8 cellular contexts compared by ENCODE assay signal in genomic region chr11:112588252-112588668, GRCh38.
DNase-seq lines count a peak whose midpoint lies in the region; ATAC-seq and TF ChIP-seq lines count a peak whose summit lies in the region.

No MANE protein-coding gene starts in this region.

- H3K9me3 Mint-ChIP-seq in T-cell: no peaks in the 10 kb centered on the region

- peaks cover 0 to 4% (median 2%) of the 10 kb centered on the region in 3 donors for H3K4me1 Mint-ChIP-seq in T-cell

- intact Hi-C loops in spleen (cut with DNase I; ENCODE audit: low total_unique reads): no loop called here

- no peak overlapping the region for H3K4me3 ChIP-seq in brain microvascular endothelial cell (ENCODE audit: low read depth, low read length)
- H3K4me3 ChIP-seq in spleen: no peak overlapping the region

- no peak overlapping the region for H3K4me3 Mint-ChIP-seq in T-cell

- H3K27me3 Mint-ChIP-seq in T-cell: no peaks in the 10 kb centered on the region

- H3K4me1 ChIP-seq in spleen: peaks cover 0 to 5% (median 2%) of the 10 kb centered on the region in 6 donors

- 17 to 25% (median 20%) methylated on average over 5 of the region's 5 CpGs for whole genome bisulfite sequencing in spleen, 5 donors

- H3K36me3 ChIP-seq in brain microvascular endothelial cell (replicated peaks): no peaks in the 10 kb centered on the region
- no peaks in the 10 kb centered on the region for H3K36me3 ChIP-seq in spleen

- DNase-seq in DMS53 (lab: John Stamatoyannopoulos, UW) (peak; percentile 93), HEK293T (ENCODE audit: extremely low spot score) (peak; percentile 76), NCI-H187 (lab: John Stamatoyannopoulos, UW) (peak; percentile 39 to 76), T-cell (peak in 24 of 34 experiments; percentile 4 to 38 (median 16)), brain microvascular endothelial cell (peak; percentile 81), iPS-NIHi7 (ENCODE audit: extremely low spot score) (peak; percentile 73), spleen (no peak)

- CTCF ChIA-PET in HEK293T (lab: Yijun Ruan, JAX) (interaction anchor here (0.6 to 2.7 kb wide), 19 partner anchors 10 to 701 kb away, joined by 3 to 21 read pairs (median 4); no protein-coding TSS in a partner anchor), T-cell (lab: Charles Lee) (interaction anchor here (0.5 to 2.6 kb wide), 28 partner anchors 8 to 1762 kb away, joined by 3 to 21 read pairs (median 4); no protein-coding TSS in a partner anchor)

- H3K36me3 Mint-ChIP-seq in T-cell: no peaks in the 10 kb centered on the region

- TF ChIP-seq CTCF in brain microvascular endothelial cell (IDR thresholded peaks at IDR 0.05; ENCODE audit: low read depth, low read length, missing control alignments): peak; percentile 77
- peak; percentile 8 to 76 (median 59) for TF ChIP-seq CTCF in spleen (IDR thresholded peaks at IDR 0.05 in 8 of 11, conservative IDR thresholded peaks at IDR 0.05 in 3 of 11)

- H3K27ac Mint-ChIP-seq in T-cell: no peak overlapping the region

- POLR2A ChIA-PET in HEK293T (lab: Yijun Ruan, JAX) (interaction anchor here (0.9 kb wide), 1 partner anchor 207 kb away, joined by 3 read pairs; no protein-coding TSS in a partner anchor), T-cell (lab: Charles Lee) (interaction anchor here (0.6 kb wide), 2 partner anchors 304 to 1337 kb away, joined by 3 to 4 read pairs; no protein-coding TSS in a partner anchor)

- no peak for TF ChIP-seq POLR2A in spleen (IDR thresholded peaks at IDR 0.05)

- H3K27ac ChIP-seq in brain microvascular endothelial cell (no peak overlapping the region), spleen (no peak overlapping the region)

- ATAC-seq in T-cell (replicated peaks in 1 of 4) (peak; percentile 56 to 83 (median 78)), HG03439 (IDR thresholded peaks at IDR 0.05; ENCODE audit: unreplicated experiment) (no peak)

- H3K9me3 ChIP-seq in spleen: no peaks in the 10 kb centered on the region

- H3K27me3 ChIP-seq in brain microvascular endothelial cell (replicated peaks): no peaks in the 10 kb centered on the region
- no peaks in the 10 kb centered on the region for H3K27me3 ChIP-seq in spleen (replicated peaks in 1 of 7)

- in situ Hi-C loops in brain microvascular endothelial cell (cut with HindIII; ENCODE audit: low pct_ligation_motif_present, low sequenced_read_pairs): no loop called here

TF ChIP-seq in HEK293T, 16 proteins besides CTCF, POLR2A, EP300 and RAD21:
- TF ChIP-seq SP1 (IDR thresholded peaks at IDR 0.05) (no peak), LEF1 (IDR thresholded peaks at IDR 0.05; ENCODE audit: borderline replicate concordance) (no peak), TARDBP (IDR thresholded peaks at IDR 0.05) (no peak), SUZ12 (IDR thresholded peaks at IDR 0.05) (no peak), NFRKB (IDR thresholded peaks at IDR 0.05) (no peak), ARNT (IDR thresholded peaks at IDR 0.05) (no peak), FOXM1 (IDR thresholded peaks at IDR 0.05; ENCODE audit: borderline replicate concordance) (no peak)
TF ChIP-seq in HEK293T: peak in this region for 0.
